Comparison of ENCODE assay signal across 21 cellular contexts in the genomic region with DNA sequence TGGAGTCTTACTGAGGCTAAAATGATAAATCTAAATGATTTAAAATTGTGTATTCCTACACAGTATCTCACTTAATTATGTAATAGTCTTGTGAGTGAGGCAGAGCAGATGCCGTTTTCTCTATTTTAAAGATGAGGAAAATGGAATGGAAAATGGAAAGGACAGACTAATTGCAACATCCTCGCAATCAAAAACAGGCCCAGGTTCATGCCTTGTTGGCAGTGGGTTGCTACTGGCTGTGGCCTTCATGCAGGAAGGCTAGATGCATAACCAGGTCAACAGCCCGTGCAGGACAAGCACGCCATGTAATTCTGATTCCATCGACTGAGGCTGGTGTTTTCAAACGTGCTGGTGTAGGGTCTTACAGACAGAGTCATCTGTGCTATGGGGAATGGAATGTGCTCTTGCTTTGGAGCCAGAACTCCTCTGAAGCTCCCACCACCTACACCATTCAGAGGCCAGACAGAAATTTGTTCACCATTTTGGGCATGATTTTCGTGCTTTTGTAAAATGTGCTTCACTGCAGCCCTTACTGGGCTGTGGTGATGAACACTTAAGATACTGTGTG. TPM values are rescaled to one million over a fixed set of nuclear protein-coding genes. Genes with fewer than 3 reads are reported as not detected.
A peak's percentile ranks its signal among the peaks of the same experiment; 100 is the strongest.
DNase-seq lines count a peak whose midpoint lies in the region; ATAC-seq and TF ChIP-seq lines count a peak whose summit lies in the region.
"Had no signal": no experiment of that assay in that cellular context is flagged by ENCODE, and none has a peak within 500 bp of the region (broad histone marks: within the 10 kb centered on the region; RNA-seq: fewer than 3 reads in every experiment).

No MANE protein-coding gene starts in this region.

- 89 to 95% methylated on average over 7 of the region's 7 CpGs for WGBS in sigmoid colon, 2 donors

- peaks cover 98% of the 10 kb centered on the region for H3K36me3 Mint-ChIP-seq in CD4-positive, alpha-beta T cell (ENCODE audit: low read depth)

- CTCF ChIA-PET in CD4-positive, alpha-beta T cell (lab: Charles Lee), result interaction anchor here (1.2 kb wide), 1 partner anchor 73 kb away, joined by 4 read pairs; no protein-coding TSS in a partner anchor

- no peak overlapping the region for H3K4me3 Mint-ChIP-seq in CD4-positive, alpha-beta T cell
- no peak overlapping the region for H3K4me3 Mint-ChIP-seq in stimulated activated naive CD8-positive, alpha-beta T cell treated with anti-CD3 and anti-CD28 coated beads, Interleukin-15, amount 100 ng/mL, for 72 hours
- H3K4me3 Mint-ChIP-seq: activated naive CD8-positive, alpha-beta T cell treated with anti-CD3 and anti-CD28 coated beads for 36 hours; activated T-helper 1 cell treated with anti-CD3 and anti-CD28 coated beads, Interleukin-12 subunit alpha, Interleukin-12 subunit beta, Interleukin-2, Interleukin-4 antibody, amounts not matched to agents 30 ng/mL and 10 ng/mL and 1 ng/mL, durations not matched to agents 14 hours and 24 hours and 36 hours; neural crest cell had no signal

- H3K4me1 ChIP-seq in sigmoid colon, result peaks cover 0 to 28% (median 10%) of the 10 kb centered on the region in 4 donors

- no peaks in the 10 kb centered on the region for H3K9me3 Mint-ChIP-seq in CD4-positive, alpha-beta T cell
- no peaks in the 10 kb centered on the region for H3K9me3 Mint-ChIP-seq in stimulated activated naive CD8-positive, alpha-beta T cell treated with anti-CD3 and anti-CD28 coated beads, Interleukin-15, amount 100 ng/mL, for 72 hours
- H3K9me3 Mint-ChIP-seq: activated naive CD8-positive, alpha-beta T cell treated with anti-CD3 and anti-CD28 coated beads for 36 hours; activated T-helper 1 cell treated with anti-CD3 and anti-CD28 coated beads, Interleukin-12 subunit alpha, Interleukin-12 subunit beta, Interleukin-2, Interleukin-4 antibody, amounts not matched to agents 30 ng/mL and 10 ng/mL and 1 ng/mL, durations not matched to agents 14 hours and 24 hours and 36 hours had no signal

- no peak for TF ChIP-seq EP300 in sigmoid colon (IDR thresholded peaks at IDR 0.05)

- H3K27ac Mint-ChIP-seq in CD4-positive, alpha-beta T cell, result no peak overlapping the region
- no peak overlapping the region for H3K27ac Mint-ChIP-seq in stimulated activated naive CD8-positive, alpha-beta T cell treated with anti-CD3 and anti-CD28 coated beads, Interleukin-15, amount 100 ng/mL, for 72 hours
- H3K27ac Mint-ChIP-seq: activated naive CD8-positive, alpha-beta T cell treated with anti-CD3 and anti-CD28 coated beads for 36 hours; activated T-helper 1 cell treated with anti-CD3 and anti-CD28 coated beads, Interleukin-12 subunit alpha, Interleukin-12 subunit beta, Interleukin-2, Interleukin-4 antibody, amounts not matched to agents 30 ng/mL and 10 ng/mL and 1 ng/mL, durations not matched to agents 14 hours and 24 hours and 36 hours had no signal

- H3K27me3 ChIP-seq in sigmoid colon, result no peaks in the 10 kb centered on the region
- H3K27me3 ChIP-seq in CD4-positive, alpha-beta T cell (ENCODE audit: control insufficient read depth, insufficient read depth, low read length), result no peaks in the 10 kb centered on the region
- H3K27me3 ChIP-seq: BLaER1 treated with 17β-estradiol and CSF1 and Interleukin-3, amounts not matched to agents 10 nM and 100 nM; hepatocyte had no signal

- intact Hi-C loops in Right ventricle myocardium inferior (cut with DNase I) (no loop called here), cardiac septum (cut with DNase I) (loop anchor here (2.0 kb wide), 1 partner anchor 24 kb away; no protein-coding TSS in a partner anchor), left ventricle myocardium superior (cut with micrococcal nuclease) (no loop called here), sigmoid colon (cut with DNase I) (no loop called here)
- intact Hi-C loops in CD4-positive, alpha-beta T cell (cut with DNase I, micrococcal nuclease), result no loop called here

- peak; percentile 23 for ATAC-seq in Right ventricle myocardium inferior
- peak; percentile 21 for ATAC-seq in left ventricle myocardium superior
- ATAC-seq in CD4-positive, alpha-beta T cell (ENCODE audit: poor library complexity), result no peak
- ATAC-seq in GM21717 (IDR thresholded peaks at IDR 0.05; ENCODE audit: unreplicated experiment), result no peak
- no peak for ATAC-seq in stimulated activated naive CD8-positive, alpha-beta T cell treated with anti-CD3 and anti-CD28 coated beads, Interleukin-15, amount 100 ng/mL, for 72 hours
- ATAC-seq: stimulated activated naive CD8-positive, alpha-beta T cell treated with anti-CD3 and anti-CD28 coated beads, Interleukin-15, Interleukin-2, amounts not matched to agents 100 U/mL and 50 U/mL, for 24 hours had no signal

- no peaks in the 10 kb centered on the region for H3K4me1 Mint-ChIP-seq in CD4-positive, alpha-beta T cell (ENCODE audit: low read depth)
- H3K4me1 Mint-ChIP-seq in stimulated activated naive CD8-positive, alpha-beta T cell treated with anti-CD3 and anti-CD28 coated beads, Interleukin-15, amount 100 ng/mL, for 72 hours, result no peaks in the 10 kb centered on the region
- H3K4me1 Mint-ChIP-seq: activated naive CD8-positive, alpha-beta T cell treated with anti-CD3 and anti-CD28 coated beads for 36 hours; neural crest cell had no signal

- H3K4me3 ChIP-seq in sigmoid colon, result no peak overlapping the region
- H3K4me3 ChIP-seq: BLaER1 treated with 17β-estradiol and CSF1 and Interleukin-3, amounts not matched to agents 10 nM and 100 nM; hepatocyte had no signal

- H3K27ac ChIP-seq in sigmoid colon, result peak overlapping the region; percentile 34 to 65 (median 61)
- H3K27ac ChIP-seq in CD4-positive, alpha-beta T cell (ENCODE audit: low read depth, low read length), result no peak overlapping the region
- H3K27ac ChIP-seq: hepatocyte had no signal

- H3K36me3 ChIP-seq in sigmoid colon, result peaks cover 0 to 78% (median 19%) of the 10 kb centered on the region in 4 donors

- H3K9me3 ChIP-seq in sigmoid colon, result peaks cover 0 to 3% (median 0%) of the 10 kb centered on the region in 4 donors
- H3K9me3 ChIP-seq in CD4-positive, alpha-beta T cell (ENCODE audit: control insufficient read depth, low read length), result no peaks in the 10 kb centered on the region

- DNase-seq in Right ventricle myocardium inferior (ENCODE audit: missing footprints), result no peak
- DNase-seq in cardiac septum (ENCODE audit: low spot score), result no peak
- DNase-seq in left ventricle myocardium superior, result no peak
- peak; percentile 76 for DNase-seq in sigmoid colon
- DNase-seq in CD4-positive, alpha-beta T cell, result no peak
- no peak for DNase-seq in GM19240 (ENCODE audit: insufficient read length, low spot score)
- DNase-seq in stimulated activated naive CD8-positive, alpha-beta T cell treated with anti-CD3 and anti-CD28 coated beads, Interleukin-15, amount 100 ng/mL, for 72 hours, result no peak
- DNase-seq: activated naive CD8-positive, alpha-beta T cell treated with anti-CD3 and anti-CD28 coated beads for 36 hours; DMS153; islet precursor cell; MM.1S; NCI-H187; NCI-H446; NK-92 treated with Interleukin-12 subunit alpha and Interleukin-12 subunit beta, amount 100 ng/mL, for 24 hours; stimulated activated naive CD8-positive, alpha-beta T cell treated with anti-CD3 and anti-CD28 coated beads, Interleukin-15, Interleukin-2, amounts not matched to agents 100 U/mL and 50 U/mL, for 24 hours; T1000 had no signal

- TF ChIP-seq POLR2A in sigmoid colon (IDR thresholded peaks at IDR 0.05), result no peak

- TF ChIP-seq CTCF in sigmoid colon (IDR thresholded peaks at IDR 0.05), result no peak
- no peak for TF ChIP-seq CTCF in CD4-positive, alpha-beta T cell (IDR thresholded peaks at IDR 0.05)

- POLR2A ChIA-PET in CD4-positive, alpha-beta T cell (lab: Charles Lee), result no interaction called here

- H3K27me3 Mint-ChIP-seq in CD4-positive, alpha-beta T cell, result no peaks in the 10 kb centered on the region
- H3K27me3 Mint-ChIP-seq in stimulated activated naive CD8-positive, alpha-beta T cell treated with anti-CD3 and anti-CD28 coated beads, Interleukin-15, amount 100 ng/mL, for 72 hours, result no peaks in the 10 kb centered on the region
- H3K27me3 Mint-ChIP-seq: activated naive CD8-positive, alpha-beta T cell treated with anti-CD3 and anti-CD28 coated beads for 36 hours had no signal

RNA-seq across cellular contexts. Expression of gene MLH1, which starts 37.9 kb away (rescaled TPM):
- total RNA-seq in Right ventricle myocardium inferior, result 49.3 TPM
- 46.9 TPM for total RNA-seq in cardiac septum
- 38.8 TPM for total RNA-seq in left ventricle myocardium superior
- 10 to 100 TPM; 27.2 to 60.3 (median 36.5) TPM for total RNA-seq in sigmoid colon
- polyA plus RNA-seq in sigmoid colon, result 10 to 100 TPM in 2 of 3 donors, 1 to 10 TPM in 1; 9.0 to 20.8 (median 14.3) TPM
- 10 to 100 TPM; 18.9 to 23.8 TPM for total RNA-seq in CD4-positive, alpha-beta T cell

RNA-seq across cellular contexts. Expression of gene EPM2AIP1, which starts 38.3 kb away (rescaled TPM):
- total RNA-seq in Right ventricle myocardium inferior (19.8 TPM), cardiac septum (22.1 TPM), left ventricle myocardium superior (19.1 TPM), sigmoid colon (10 to 100 TPM; 11.8 to 18.9 (median 14.0) TPM)
- 1 to 10 TPM; 1.2 to 6.0 (median 5.2) TPM for polyA plus RNA-seq in sigmoid colon
- 10 to 100 TPM; 27.7 to 29.5 TPM for total RNA-seq in CD4-positive, alpha-beta T cell

Comparison
In these comparisons a context has a peak if more than half of its experiments do, and no peak if none do; other contexts are left out.
1. ATAC-seq: peak in Right ventricle myocardium inferior (single experiment) and left ventricle myocardium superior (single experiment); none in CD4-positive, alpha-beta T cell (single experiment), GM21717 (single experiment) and stimulated activated naive CD8-positive, alpha-beta T cell treated with anti-CD3 and anti-CD28 coated beads, Interleukin-15, amount 100 ng/mL, for 72 hours (single experiment).